37 cellular contexts compared by ENCODE assay signal in genomic region chr2:173834124-173834523, GRCh38.
"Had no signal": no experiment of that assay in that cellular context is flagged by ENCODE, and none has a peak within 500 bp of the region (broad histone marks: within the 10 kb centered on the region; RNA-seq: fewer than 3 reads in every experiment).

No MANE protein-coding gene starts in this region.

- ATAC-seq: activated CD4-positive, alpha-beta T cell treated with anti-CD3 and anti-CD28 coated beads for 36 hours; activated CD4-positive, CD25-positive, alpha-beta regulatory T cell treated with anti-CD3 and anti-CD28 coated beads, Interleukin-2, amount 50 U/mL, for 24 hours; activated CD8-positive, alpha-beta memory T cell treated with anti-CD3 and anti-CD28 coated beads, Interleukin-2, amount 10 ng/mL, durations not matched to agents 7 days and 5 days; activated CD8-positive, alpha-beta T cell treated with anti-CD3 and anti-CD28 coated beads, Interleukin-2, amount 10 ng/mL, durations not matched to agents 7 days and 5 days; activated naive CD8-positive, alpha-beta T cell treated with anti-CD3 and anti-CD28 coated beads, Interleukin-2, amount 50 U/mL, for 24 hours; activated T-cell treated with anti-CD3 and anti-CD28 coated beads, Interleukin-2, amount 50 U/mL, for 4 hours; activated T-cell treated with anti-CD3 and anti-CD28 coated beads, Interleukin-2, amount 50 U/mL, for 72 hours; activated T-helper 17 cell treated with anti-CD3 and anti-CD28 coated beads, Interleukin-2, amount 50 U/mL, for 72 hours; body of pancreas; WTC11 had no signal

- H3K27me3 Mint-ChIP-seq: activated CD4-positive, alpha-beta T cell treated with anti-CD3 and anti-CD28 coated beads for 36 hours; activated naive CD8-positive, alpha-beta T cell treated with anti-CD3 and anti-CD28 coated beads, Interleukin-2, amount 50 U/mL, for 24 hours had no signal

- H3K27me3 ChIP-seq: body of pancreas, brain microvascular endothelial cell, breast epithelium had no signal

- H3K27ac Mint-ChIP-seq: activated CD4-positive, alpha-beta memory T cell treated with anti-CD3 and anti-CD28 coated beads, Interleukin-2, amount 10 ng/mL, durations not matched to agents 7 days and 5 days; activated CD4-positive, alpha-beta T cell treated with anti-CD3 and anti-CD28 coated beads for 36 hours; activated CD4-positive, alpha-beta T cell treated with anti-CD3 and anti-CD28 coated beads, Interleukin-2, amount 10 ng/mL, durations not matched to agents 7 days and 5 days; activated CD8-positive, alpha-beta memory T cell treated with anti-CD3 and anti-CD28 coated beads, Interleukin-2, amount 10 ng/mL, durations not matched to agents 7 days and 5 days; activated CD8-positive, alpha-beta T cell treated with anti-CD3 and anti-CD28 coated beads, Interleukin-2, amount 10 ng/mL, durations not matched to agents 7 days and 5 days; activated naive CD4-positive, alpha-beta T cell treated with anti-CD3 and anti-CD28 coated beads for 36 hours; activated naive CD8-positive, alpha-beta T cell; activated naive CD8-positive, alpha-beta T cell treated with anti-CD3 and anti-CD28 coated beads, Interleukin-2, amount 10 ng/mL, durations not matched to agents 7 days and 5 days; activated naive CD8-positive, alpha-beta T cell treated with anti-CD3 and anti-CD28 coated beads, Interleukin-2, amount 50 U/mL, for 24 hours; activated T-cell treated with anti-CD3 and anti-CD28 coated beads, Interleukin-2, amount 50 U/mL, for 72 hours; activated T-helper 1 cell treated with anti-CD3 and anti-CD28 coated beads, Interleukin-12 subunit alpha, Interleukin-12 subunit beta, Interleukin-2, Interleukin-4 antibody, amounts not matched to agents 30 ng/mL and 10 ng/mL and 1 ng/mL, durations not matched to agents 14 hours and 24 hours and 36 hours; activated T-helper 17 cell treated with anti-CD3 and anti-CD28 coated beads, Interleukin-2, amount 50 U/mL, for 72 hours; T-helper 1 cell treated with Interleukin-12 subunit alpha and Interleukin-12 subunit beta and Interleukin-4 antibody, amounts not matched to agents 30 μg/mL and 1 μg/mL, for 36 hours; T-helper 2 cell treated with Interferon-gamma antibody and Interleukin-4, amounts not matched to agents 5 μg/mL and 100 μg/mL, for 36 hours; WTC11 had no signal

- H3K4me1 Mint-ChIP-seq: activated CD4-positive, alpha-beta memory T cell treated with anti-CD3 and anti-CD28 coated beads, Interleukin-2, amount 10 ng/mL, durations not matched to agents 7 days and 5 days; activated CD4-positive, alpha-beta T cell treated with anti-CD3 and anti-CD28 coated beads for 36 hours; activated CD4-positive, alpha-beta T cell treated with anti-CD3 and anti-CD28 coated beads, Interleukin-2, amount 10 ng/mL, durations not matched to agents 7 days and 5 days; activated CD8-positive, alpha-beta memory T cell treated with anti-CD3 and anti-CD28 coated beads, Interleukin-2, amount 10 ng/mL, durations not matched to agents 7 days and 5 days; activated naive CD8-positive, alpha-beta T cell treated with anti-CD3 and anti-CD28 coated beads, Interleukin-2, amount 10 ng/mL, durations not matched to agents 7 days and 5 days; activated naive CD8-positive, alpha-beta T cell treated with anti-CD3 and anti-CD28 coated beads, Interleukin-2, amount 50 U/mL, for 24 hours; activated T-helper 17 cell treated with anti-CD3 and anti-CD28 coated beads, Interleukin-2, amount 50 U/mL, for 72 hours had no signal

- DNase-seq: activated CD4-positive, alpha-beta memory T cell treated with anti-CD3 and anti-CD28 coated beads, Interleukin-2, amount 10 ng/mL, durations not matched to agents 7 days and 5 days; activated CD4-positive, alpha-beta T cell treated with anti-CD3 and anti-CD28 coated beads for 1 hour; activated CD4-positive, alpha-beta T cell treated with anti-CD3 and anti-CD28 coated beads for 36 hours; activated CD4-positive, alpha-beta T cell treated with anti-CD3 and anti-CD28 coated beads for 48 hours; activated CD4-positive, alpha-beta T cell treated with anti-CD3 and anti-CD28 coated beads, Interleukin-2, amount 10 ng/mL, durations not matched to agents 7 days and 5 days; activated CD4-positive, alpha-beta T cell treated with anti-CD3 and anti-CD28 coated beads, Interleukin-2, amount 50 U/mL, for 48 hours; activated CD4-positive, CD25-positive, alpha-beta regulatory T cell; activated CD8-positive, alpha-beta memory T cell treated with anti-CD3 and anti-CD28 coated beads for 24 hours; activated CD8-positive, alpha-beta memory T cell treated with anti-CD3 and anti-CD28 coated beads, Interleukin-2, amount 10 ng/mL, durations not matched to agents 7 days and 5 days; activated CD8-positive, alpha-beta memory T cell treated with anti-CD3 and anti-CD28 coated beads, Interleukin-2, amount 50 U/mL, for 48 hours; activated CD8-positive, alpha-beta T cell treated with anti-CD3 and anti-CD28 coated beads, Interleukin-2, amount 10 ng/mL, durations not matched to agents 7 days and 5 days; activated effector memory CD4-positive, alpha-beta T cell treated with anti-CD3 and anti-CD28 coated beads, Interleukin-2, amount 50 U/mL, for 16 hours; activated gamma-delta T cell treated with Interleukin-2 at 50 U/mL for 16 hours; activated naive CD4-positive, alpha-beta T cell; activated naive CD4-positive, alpha-beta T cell treated with anti-CD3 and anti-CD28 coated beads for 36 hours; activated naive CD4-positive, alpha-beta T cell treated with anti-CD3 and anti-CD28 coated beads, Interleukin-2, amount 50 U/mL, for 16 hours; activated naive CD8-positive, alpha-beta T cell treated with anti-CD3 and anti-CD28 coated beads, Interleukin-2, amount 10 ng/mL, durations not matched to agents 7 days and 5 days; activated naive CD8-positive, alpha-beta T cell treated with anti-CD3 and anti-CD28 coated beads, Interleukin-2, amount 50 U/mL, for 24 hours; activated T-cell treated with anti-CD3 and anti-CD28 coated beads, Interleukin-2, amount 50 U/mL, for 4 hours; activated T-cell treated with anti-CD3 and anti-CD28 coated beads, Interleukin-2, amount 50 U/mL, for 72 hours; amniotic stem cell; aorta; body of pancreas; brain microvascular endothelial cell; central memory CD4-positive, alpha-beta T cell; T-helper 1 cell; T-helper 2 cell; T-helper 9 cell; WERI-Rb-1 had no signal

- H3K27ac ChIP-seq: body of pancreas, brain microvascular endothelial cell, breast epithelium, WERI-Rb-1 had no signal

- H3K9me3 ChIP-seq: body of pancreas, breast epithelium had no signal

- H3K36me3 Mint-ChIP-seq: activated CD8-positive, alpha-beta memory T cell treated with anti-CD3 and anti-CD28 coated beads, Interleukin-2, amount 10 ng/mL, durations not matched to agents 7 days and 5 days; activated naive CD8-positive, alpha-beta T cell; activated naive CD8-positive, alpha-beta T cell treated with anti-CD3 and anti-CD28 coated beads, Interleukin-2, amount 10 ng/mL, durations not matched to agents 7 days and 5 days had no signal

- H3K4me3 Mint-ChIP-seq: activated CD4-positive, alpha-beta memory T cell treated with anti-CD3 and anti-CD28 coated beads, Interleukin-2, amount 10 ng/mL, durations not matched to agents 7 days and 5 days; activated CD4-positive, alpha-beta T cell treated with anti-CD3 and anti-CD28 coated beads for 36 hours; activated CD4-positive, alpha-beta T cell treated with anti-CD3 and anti-CD28 coated beads, Interleukin-2, amount 10 ng/mL, durations not matched to agents 7 days and 5 days; activated CD8-positive, alpha-beta memory T cell treated with anti-CD3 and anti-CD28 coated beads, Interleukin-2, amount 10 ng/mL, durations not matched to agents 7 days and 5 days; activated CD8-positive, alpha-beta T cell treated with anti-CD3 and anti-CD28 coated beads, Interleukin-2, amount 10 ng/mL, durations not matched to agents 7 days and 5 days; activated naive CD4-positive, alpha-beta T cell treated with anti-CD3 and anti-CD28 coated beads for 36 hours; activated naive CD8-positive, alpha-beta T cell; activated naive CD8-positive, alpha-beta T cell treated with anti-CD3 and anti-CD28 coated beads, Interleukin-2, amount 10 ng/mL, durations not matched to agents 7 days and 5 days; activated naive CD8-positive, alpha-beta T cell treated with anti-CD3 and anti-CD28 coated beads, Interleukin-2, amount 50 U/mL, for 24 hours; activated T-cell treated with anti-CD3 and anti-CD28 coated beads, Interleukin-2, amount 50 U/mL, for 4 hours; activated T-cell treated with anti-CD3 and anti-CD28 coated beads, Interleukin-2, amount 50 U/mL, for 72 hours; activated T-helper 1 cell treated with anti-CD3 and anti-CD28 coated beads, Interleukin-12 subunit alpha, Interleukin-12 subunit beta, Interleukin-2, Interleukin-4 antibody, amounts not matched to agents 30 ng/mL and 10 ng/mL and 1 ng/mL, durations not matched to agents 14 hours and 24 hours and 36 hours; activated T-helper 17 cell treated with anti-CD3 and anti-CD28 coated beads, Interleukin-2, amount 50 U/mL, for 72 hours; T-helper 1 cell treated with Interleukin-12 subunit alpha and Interleukin-12 subunit beta and Interleukin-4 antibody, amounts not matched to agents 30 μg/mL and 1 μg/mL, for 36 hours; T-helper 2 cell treated with Interferon-gamma antibody and Interleukin-4, amounts not matched to agents 5 μg/mL and 100 μg/mL, for 36 hours; WTC11 had no signal

- H3K4me3 ChIP-seq: body of pancreas, breast epithelium had no signal

- H3K4me1 ChIP-seq: body of pancreas had no signal

- H3K9me3 Mint-ChIP-seq: activated CD4-positive, alpha-beta memory T cell treated with anti-CD3 and anti-CD28 coated beads, Interleukin-2, amount 10 ng/mL, durations not matched to agents 7 days and 5 days; activated CD4-positive, alpha-beta T cell treated with anti-CD3 and anti-CD28 coated beads, Interleukin-2, amount 10 ng/mL, durations not matched to agents 7 days and 5 days; activated naive CD4-positive, alpha-beta T cell treated with anti-CD3 and anti-CD28 coated beads for 36 hours; activated naive CD8-positive, alpha-beta T cell treated with anti-CD3 and anti-CD28 coated beads, Interleukin-2, amount 50 U/mL, for 24 hours; activated T-cell treated with anti-CD3 and anti-CD28 coated beads, Interleukin-2, amount 50 U/mL, for 4 hours; activated T-cell treated with anti-CD3 and anti-CD28 coated beads, Interleukin-2, amount 50 U/mL, for 72 hours; activated T-helper 1 cell treated with anti-CD3 and anti-CD28 coated beads, Interleukin-12 subunit alpha, Interleukin-12 subunit beta, Interleukin-2, Interleukin-4 antibody, amounts not matched to agents 30 ng/mL and 10 ng/mL and 1 ng/mL, durations not matched to agents 14 hours and 24 hours and 36 hours; activated T-helper 17 cell treated with anti-CD3 and anti-CD28 coated beads, Interleukin-2, amount 50 U/mL, for 72 hours; T-helper 1 cell treated with Interleukin-12 subunit alpha and Interleukin-12 subunit beta and Interleukin-4 antibody, amounts not matched to agents 30 μg/mL and 1 μg/mL, for 36 hours; T-helper 2 cell treated with Interferon-gamma antibody and Interleukin-4, amounts not matched to agents 5 μg/mL and 100 μg/mL, for 36 hours had no signal

- H3K36me3 ChIP-seq: brain microvascular endothelial cell, breast epithelium, WERI-Rb-1 had no signal
